15 cellular contexts compared by ENCODE assay signal in genomic region chr6:165665384-165665672, GRCh38. TPM values are rescaled to one million over a fixed set of nuclear protein-coding genes. Genes with fewer than 3 reads are reported as not detected.
DNase-seq lines count a peak whose midpoint lies in the region; ATAC-seq, FAIRE-seq and TF ChIP-seq lines count a peak whose summit lies in the region.
"Had no signal": no experiment of that assay in that cellular context is flagged by ENCODE, and none has a peak within 500 bp of the region (broad histone marks: within the 10 kb centered on the region; RNA-seq: fewer than 3 reads in every experiment).

No MANE protein-coding gene starts in this region.

- H3K9me3 Mint-ChIP-seq in brain, result no peaks in the 10 kb centered on the region

- H3K9ac ChIP-seq in HUES6 (ENCODE audit: low read length), result no peak overlapping the region
- H3K9ac ChIP-seq in kidney (ENCODE audit: low read length in 2 of 2), result peak overlapping the region in 1 of 2 donors; percentile 7
- H3K9ac ChIP-seq in skeletal muscle satellite cell (ENCODE audit: low read depth, low read length), result no peak overlapping the region

- H3K4me3 ChIP-seq in HUES6 (ENCODE audit: low read depth, low read length) (peak overlapping the region; percentile 71; the same call in 1 of the 2 replicates), kidney (ENCODE audit: low read length in 2 of 2) (peak overlapping the region; percentile 24 to 79), skeletal muscle satellite cell (ENCODE audit: low read length) (no peak overlapping the region)

- H3K4me2 ChIP-seq in skeletal muscle satellite cell (ENCODE audit: low read length), result peak overlapping the region; percentile 96

- H3K27ac Mint-ChIP-seq in brain, result peak overlapping the region in 1 of 5 experiments; percentile 6
- H3K27ac Mint-ChIP-seq: CD8-positive, alpha-beta memory T cell had no signal

- H3K9me3 ChIP-seq in HUES6 (ENCODE audit: control insufficient read depth, insufficient read depth, low read depth, low read length), result no peaks in the 10 kb centered on the region
- H3K9me3 ChIP-seq in kidney (ENCODE audit: control insufficient read depth in 1 of 2, low read length in 2 of 2), result no peaks in the 10 kb centered on the region
- H3K9me3 ChIP-seq in skeletal muscle satellite cell (replicated peaks; ENCODE audit: low read length), result no peaks in the 10 kb centered on the region

- peak overlapping the region; percentile 81 to 92 (median 84) for H3K4me3 Mint-ChIP-seq in brain
- H3K4me3 Mint-ChIP-seq: CD8-positive, alpha-beta memory T cell had no signal

- TF ChIP-seq CTCF in brain (conservative IDR thresholded peaks at IDR 0.05) (no peak), kidney (IDR thresholded peaks at IDR 0.05; ENCODE audit: borderline replicate concordance, extremely low read depth, insufficient read depth) (no peak)

- FAIRE-seq in kidney (lab: Jason Lieb, UNC), result no peak

- H3K4me1 ChIP-seq in HUES6 (ENCODE audit: control insufficient read depth, insufficient read depth, low read length) (peaks cover 34% of the 10 kb centered on the region), kidney (ENCODE audit: control insufficient read depth in 1 of 2, insufficient read depth in 1 of 2, low read depth in 1 of 2, low read length in 2 of 2) (peaks cover 0 to 12% of the 10 kb centered on the region in 2 donors), skeletal muscle satellite cell (ENCODE audit: control insufficient read depth, insufficient read depth, low read length) (peaks cover 17% of the 10 kb centered on the region)

- H3K36me3 ChIP-seq in HUES6 (ENCODE audit: control insufficient read depth, insufficient read depth, low read length), result no peaks in the 10 kb centered on the region
- H3K36me3 ChIP-seq in kidney (ENCODE audit: control insufficient read depth in 1 of 2, insufficient read depth in 2 of 2, low read length in 2 of 2), result no peaks in the 10 kb centered on the region
- no peaks in the 10 kb centered on the region for H3K36me3 ChIP-seq in skeletal muscle satellite cell (ENCODE audit: insufficient read depth, low read length)

- DNase-seq in kidney, result no peak
- no peak for DNase-seq in activated effector memory CD4-positive, alpha-beta T cell treated with Interleukin-2 at 50 U/mL for 16 hours
- no peak for DNase-seq in activated CD8-positive, alpha-beta memory T cell treated with anti-CD3 and anti-CD28 coated beads, Interleukin-2, amount 50 U/mL, for 4 hours
- DNase-seq: CD8-positive, alpha-beta memory T cell; DMS153; EL; MV-4-11; NCI-H1417 treated with DMSO at 0.1 percent for 48 hours; NCI-H2029 treated with DMSO at 0.1 percent for 48 hours; OCI-M1 had no signal

- intact Hi-C loops in kidney (cut with DNase I), result no loop called here

- H3K4me1 Mint-ChIP-seq in brain, result peaks cover 18% of the 10 kb centered on the region

- H3K27me3 ChIP-seq in HUES6 (ENCODE audit: control insufficient read depth, insufficient read depth, low read length), result peaks cover 62% of the 10 kb centered on the region
- peaks cover 25% of the 10 kb centered on the region for H3K27me3 ChIP-seq in skeletal muscle satellite cell (ENCODE audit: control insufficient read depth, insufficient read depth, low read length)

- no peaks in the 10 kb centered on the region for H3K36me3 Mint-ChIP-seq in brain
- H3K36me3 Mint-ChIP-seq: CD8-positive, alpha-beta memory T cell had no signal

- H3K27ac ChIP-seq in HUES6 (ENCODE audit: low read depth, low read length), result no peak overlapping the region
- no peak overlapping the region for H3K27ac ChIP-seq in kidney (ENCODE audit: low read depth in 2 of 2, low read length in 2 of 2)

- peaks cover 50% of the 10 kb centered on the region for H3K27me3 Mint-ChIP-seq in brain

- ATAC-seq in GM21786 (IDR thresholded peaks at IDR 0.05; ENCODE audit: unreplicated experiment), result no peak
- ATAC-seq: HCT116 had no signal

RNA-seq across cellular contexts. Expression of gene PDE10A, which starts 2.3 kb away (rescaled TPM):
- polyA plus RNA-seq in brain (ENCODE audit: insufficient read depth, low read depth, low replicate concordance) (0.64 TPM), kidney (ENCODE audit: insufficient read depth, low read depth, low replicate concordance) (4.8 TPM)
- 23.1 TPM for total RNA-seq in kidney
- 0.76 and 1.3 TPM in 2 replicates for total RNA-seq in skeletal muscle satellite cell (2012; rRNA removed)
- total RNA-seq: CD8-positive, alpha-beta memory T cell had no signal
- polyA plus RNA-seq: CD8-positive, alpha-beta memory T cell had no signal
